8 cellular contexts compared by ENCODE assay signal in genomic region chr2:54456526-54457325, GRCh38. TPM values are rescaled to one million over a fixed set of nuclear protein-coding genes. Genes with fewer than 3 reads are reported as not detected.
DNase-seq lines count a peak whose midpoint lies in the region; ATAC-seq and TF ChIP-seq lines count a peak whose summit lies in the region.

No MANE protein-coding gene starts in this region.

- H3K27ac ChIP-seq in RWPE2 (ENCODE audit: poor library complexity, severe bottlenecking): peak overlapping the region; percentile 55

- peaks cover 60% of the 10 kb centered on the region for H3K27me3 Mint-ChIP-seq in activated CD4-positive, alpha-beta T cell treated with anti-CD3 and anti-CD28 coated beads, Interleukin-2, amount 10 ng/mL, durations not matched to agents 7 days and 5 days
- peaks cover 58% of the 10 kb centered on the region for H3K27me3 Mint-ChIP-seq in central memory CD8-positive, alpha-beta T cell
- H3K27me3 Mint-ChIP-seq in stimulated activated naive B cell treated with anti-CD40 and anti-IgM and Interleukin-4, amounts not matched to agents 10 μg/mL and 1 μg/mL and 100 μg/mL, for 72 hours: peaks cover 47 to 54% of the 10 kb centered on the region in 2 donors

- DNase-seq in activated CD4-positive, alpha-beta T cell treated with anti-CD3 and anti-CD28 coated beads, Interleukin-2, amount 10 ng/mL, durations not matched to agents 7 days and 5 days: no peak
- no peak for DNase-seq in activated CD4-positive, alpha-beta T cell treated with anti-CD3 and anti-CD28 coated beads for 1 hour
- DNase-seq in RWPE2 (ENCODE audit: low spot score) (no peak), kidney epithelial cell (ENCODE audit: low read depth) (no peak), SW 1271 (lab: John Stamatoyannopoulos, UW) (no peak)
- DNase-seq in central memory CD8-positive, alpha-beta T cell (ENCODE audit: low spot score in 2 of 2): no peak
- DNase-seq in stimulated activated naive B cell treated with anti-CD40 and anti-IgM and Interleukin-4, amounts not matched to agents 10 μg/mL and 1 μg/mL and 100 μg/mL, for 72 hours: peak; percentile 2

- H3K36me3 ChIP-seq in RWPE2 (ENCODE audit: low read depth) (no peaks in the 10 kb centered on the region), kidney epithelial cell (ENCODE audit: control insufficient read depth, insufficient read depth, low read length) (no peaks in the 10 kb centered on the region)

- H3K4me1 Mint-ChIP-seq in activated CD4-positive, alpha-beta T cell treated with anti-CD3 and anti-CD28 coated beads, Interleukin-2, amount 10 ng/mL, durations not matched to agents 7 days and 5 days: peaks cover 14% of the 10 kb centered on the region
- H3K4me1 Mint-ChIP-seq in central memory CD8-positive, alpha-beta T cell: peaks cover 9% of the 10 kb centered on the region
- H3K4me1 Mint-ChIP-seq in stimulated activated naive B cell treated with anti-CD40 and anti-IgM and Interleukin-4, amounts not matched to agents 10 μg/mL and 1 μg/mL and 100 μg/mL, for 72 hours: peaks cover 16 to 30% of the 10 kb centered on the region in 2 donors

- POLR2A ChIA-PET in activated CD4-positive, alpha-beta T cell treated with anti-CD3 and anti-CD28 coated beads, Interleukin-2, amount 10 ng/mL, durations not matched to agents 7 days and 5 days (lab: Charles Lee): no interaction called here

- no peak overlapping the region for H3K27ac Mint-ChIP-seq in activated CD4-positive, alpha-beta T cell treated with anti-CD3 and anti-CD28 coated beads, Interleukin-2, amount 10 ng/mL, durations not matched to agents 7 days and 5 days
- H3K27ac Mint-ChIP-seq in central memory CD8-positive, alpha-beta T cell (ENCODE audit: low read depth): no peak overlapping the region
- H3K27ac Mint-ChIP-seq in stimulated activated naive B cell treated with anti-CD40 and anti-IgM and Interleukin-4, amounts not matched to agents 10 μg/mL and 1 μg/mL and 100 μg/mL, for 72 hours: no peak overlapping the region

- H3K9me3 Mint-ChIP-seq in activated CD4-positive, alpha-beta T cell treated with anti-CD3 and anti-CD28 coated beads, Interleukin-2, amount 10 ng/mL, durations not matched to agents 7 days and 5 days: no peaks in the 10 kb centered on the region
- no peaks in the 10 kb centered on the region for H3K9me3 Mint-ChIP-seq in central memory CD8-positive, alpha-beta T cell
- H3K9me3 Mint-ChIP-seq in stimulated activated naive B cell treated with anti-CD40 and anti-IgM and Interleukin-4, amounts not matched to agents 10 μg/mL and 1 μg/mL and 100 μg/mL, for 72 hours: no peaks in the 10 kb centered on the region

- TF ChIP-seq CTCF in RWPE2 (IDR thresholded peaks at IDR 0.05; ENCODE audit: poor library complexity, severe bottlenecking): no peak
- no peak for TF ChIP-seq CTCF in kidney epithelial cell (IDR thresholded peaks at IDR 0.05; ENCODE audit: insufficient read depth, low read length, poor library complexity, severe bottlenecking)

- H3K27me3 ChIP-seq in RWPE2 (ENCODE audit: insufficient read depth, poor library complexity, severe bottlenecking): no peaks in the 10 kb centered on the region
- no peaks in the 10 kb centered on the region for H3K27me3 ChIP-seq in kidney epithelial cell (ENCODE audit: control insufficient read depth, insufficient read depth, low read length)

- peak; percentile 31 for ATAC-seq in HG03097 (IDR thresholded peaks at IDR 0.05; ENCODE audit: low FRiP score, unreplicated experiment)
- ATAC-seq in RWPE2 (ENCODE audit: low read depth): peak; percentile 34
- peak; percentile 35 for ATAC-seq in central memory CD8-positive, alpha-beta T cell (replicated peaks; ENCODE audit: extremely low read depth, poor library complexity, severe bottlenecking)
- ATAC-seq in stimulated activated naive B cell treated with anti-CD40 and anti-IgM and Interleukin-4, amounts not matched to agents 10 μg/mL and 1 μg/mL and 100 μg/mL, for 72 hours (replicated peaks): peak; percentile 54 to 57

- peaks cover 6% of the 10 kb centered on the region for H3K4me1 ChIP-seq in RWPE2 (ENCODE audit: insufficient read depth, poor library complexity, severe bottlenecking)

- peak overlapping the region; percentile 94 for H3K4me3 ChIP-seq in RWPE2 (ENCODE audit: severe bottlenecking)
- peak overlapping the region; percentile 81 for H3K4me3 ChIP-seq in kidney epithelial cell (ENCODE audit: low read depth, low read length)

- H3K36me3 Mint-ChIP-seq in activated CD4-positive, alpha-beta T cell treated with anti-CD3 and anti-CD28 coated beads, Interleukin-2, amount 10 ng/mL, durations not matched to agents 7 days and 5 days (ENCODE audit: low read depth): no peaks in the 10 kb centered on the region
- peaks cover 3% of the 10 kb centered on the region for H3K36me3 Mint-ChIP-seq in central memory CD8-positive, alpha-beta T cell (ENCODE audit: insufficient read depth)
- H3K36me3 Mint-ChIP-seq in stimulated activated naive B cell treated with anti-CD40 and anti-IgM and Interleukin-4, amounts not matched to agents 10 μg/mL and 1 μg/mL and 100 μg/mL, for 72 hours: no peaks in the 10 kb centered on the region

- peak overlapping the region; percentile 78 for H3K4me3 Mint-ChIP-seq in activated CD4-positive, alpha-beta T cell treated with anti-CD3 and anti-CD28 coated beads, Interleukin-2, amount 10 ng/mL, durations not matched to agents 7 days and 5 days
- peak overlapping the region; percentile 85 for H3K4me3 Mint-ChIP-seq in central memory CD8-positive, alpha-beta T cell
- peak overlapping the region; percentile 88 to 93 for H3K4me3 Mint-ChIP-seq in stimulated activated naive B cell treated with anti-CD40 and anti-IgM and Interleukin-4, amounts not matched to agents 10 μg/mL and 1 μg/mL and 100 μg/mL, for 72 hours

- CTCF ChIA-PET in activated CD4-positive, alpha-beta T cell treated with anti-CD3 and anti-CD28 coated beads, Interleukin-2, amount 10 ng/mL, durations not matched to agents 7 days and 5 days (lab: Charles Lee): interaction anchor here (0.5 kb wide), 1 partner anchor 699 kb away, joined by 3 read pairs; no protein-coding TSS in a partner anchor

- H3K9me3 ChIP-seq in RWPE2 (ENCODE audit: severe bottlenecking): no peaks in the 10 kb centered on the region

RNA-seq across cellular contexts. Expression of gene SPTBN1, which starts 0.6 kb away (rescaled TPM):
- 100 to 1,000 TPM; 171 to 184 TPM for total RNA-seq in activated CD4-positive, alpha-beta T cell treated with anti-CD3 and anti-CD28 coated beads, Interleukin-2, amount 10 ng/mL, durations not matched to agents 7 days and 5 days
- 492 and 514 TPM in 2 replicates for total RNA-seq in kidney epithelial cell
